ENCODE assay signal across 27 cellular contexts in genomic region chr13:113789167-113789566, GRCh38. TPM values are rescaled to one million over a fixed set of nuclear protein-coding genes. Genes with fewer than 3 reads are reported as not detected.
"Had no signal": no experiment of that assay in that cellular context is flagged by ENCODE, and none has a peak within 500 bp of the region (broad histone marks: within the 10 kb centered on the region; RNA-seq: fewer than 3 reads in every experiment).

No MANE protein-coding gene starts in this region.

- H3K4me3 ChIP-seq: adrenal gland, body of pancreas had no signal

- H3K27ac ChIP-seq: adrenal gland, body of pancreas had no signal

- H3K27ac Mint-ChIP-seq: activated CD4-positive, alpha-beta memory T cell treated with anti-CD3 and anti-CD28 coated beads, Interleukin-2, amount 10 ng/mL, durations not matched to agents 7 days and 5 days; activated CD4-positive, alpha-beta T cell treated with anti-CD3 and anti-CD28 coated beads for 36 hours; activated CD4-positive, alpha-beta T cell treated with anti-CD3 and anti-CD28 coated beads, Interleukin-2, amount 10 ng/mL, durations not matched to agents 7 days and 5 days; activated naive CD4-positive, alpha-beta T cell treated with anti-CD3 and anti-CD28 coated beads for 36 hours; activated naive CD4-positive, alpha-beta T cell treated with anti-CD3 and anti-CD28 coated beads, Interleukin-2, amount 50 U/mL, for 24 hours; activated naive CD8-positive, alpha-beta T cell treated with anti-CD3 and anti-CD28 coated beads for 36 hours; activated naive CD8-positive, alpha-beta T cell treated with anti-CD3 and anti-CD28 coated beads, Interleukin-2, amount 50 U/mL, for 24 hours; activated T-cell treated with anti-CD3 and anti-CD28 coated beads, Interleukin-2, amount 50 U/mL, for 24 hours; activated T-cell treated with anti-CD3 and anti-CD28 coated beads, Interleukin-2, amount 50 U/mL, for 72 hours; effector memory CD8-positive, alpha-beta T cell had no signal

- H3K4me3 Mint-ChIP-seq: activated CD4-positive, alpha-beta memory T cell treated with anti-CD3 and anti-CD28 coated beads, Interleukin-2, amount 10 ng/mL, durations not matched to agents 7 days and 5 days; activated CD4-positive, alpha-beta T cell treated with anti-CD3 and anti-CD28 coated beads for 36 hours; activated CD4-positive, alpha-beta T cell treated with anti-CD3 and anti-CD28 coated beads, Interleukin-2, amount 10 ng/mL, durations not matched to agents 7 days and 5 days; activated naive CD4-positive, alpha-beta T cell treated with anti-CD3 and anti-CD28 coated beads for 36 hours; activated naive CD4-positive, alpha-beta T cell treated with anti-CD3 and anti-CD28 coated beads, Interleukin-2, amount 50 U/mL, for 24 hours; activated naive CD8-positive, alpha-beta T cell treated with anti-CD3 and anti-CD28 coated beads for 36 hours; activated naive CD8-positive, alpha-beta T cell treated with anti-CD3 and anti-CD28 coated beads, Interleukin-2, amount 50 U/mL, for 24 hours; activated T-cell treated with anti-CD3 and anti-CD28 coated beads, Interleukin-2, amount 50 U/mL, for 24 hours; activated T-cell treated with anti-CD3 and anti-CD28 coated beads, Interleukin-2, amount 50 U/mL, for 72 hours; effector memory CD8-positive, alpha-beta T cell had no signal

- H3K4me1 Mint-ChIP-seq: activated CD4-positive, alpha-beta memory T cell treated with anti-CD3 and anti-CD28 coated beads, Interleukin-2, amount 10 ng/mL, durations not matched to agents 7 days and 5 days; activated CD4-positive, alpha-beta T cell treated with anti-CD3 and anti-CD28 coated beads, Interleukin-2, amount 10 ng/mL, durations not matched to agents 7 days and 5 days; activated naive CD4-positive, alpha-beta T cell treated with anti-CD3 and anti-CD28 coated beads, Interleukin-2, amount 50 U/mL, for 24 hours; activated naive CD8-positive, alpha-beta T cell treated with anti-CD3 and anti-CD28 coated beads for 36 hours had no signal

- ATAC-seq: activated CD4-positive, alpha-beta T cell treated with anti-CD3 and anti-CD28 coated beads for 36 hours; activated naive CD8-positive, alpha-beta T cell treated with anti-CD3 and anti-CD28 coated beads, Interleukin-2, amount 50 U/mL, for 24 hours; activated T-cell treated with anti-CD3 and anti-CD28 coated beads, Interleukin-2, amount 50 U/mL, for 72 hours; body of pancreas; effector memory CD8-positive, alpha-beta T cell had no signal

- FAIRE-seq: colon, endometrium, frontal cortex had no signal

- H3K27me3 ChIP-seq: adrenal gland, body of pancreas had no signal

- H3K9me3 ChIP-seq: adrenal gland, body of pancreas had no signal

- DNase-seq: activated CD4-positive, alpha-beta memory T cell treated with anti-CD3 and anti-CD28 coated beads, Interleukin-2, amount 10 ng/mL, durations not matched to agents 7 days and 5 days; activated CD4-positive, alpha-beta T cell treated with anti-CD3 and anti-CD28 coated beads for 36 hours; activated CD4-positive, alpha-beta T cell treated with anti-CD3 and anti-CD28 coated beads, Interleukin-2, amount 10 ng/mL, durations not matched to agents 7 days and 5 days; activated CD4-positive, alpha-beta T cell treated with anti-CD3 and anti-CD28 coated beads, Interleukin-2, amount 50 U/mL, for 4 hours; activated CD4-positive, CD25-positive, alpha-beta regulatory T cell; activated CD4-positive, CD25-positive, alpha-beta regulatory T cell treated with anti-CD3 and anti-CD28 coated beads, Interleukin-2, amount 50 U/mL, for 72 hours; activated CD8-positive, alpha-beta memory T cell treated with anti-CD3 and anti-CD28 coated beads, Interleukin-2, amount 50 U/mL, for 48 hours; activated naive CD4-positive, alpha-beta T cell treated with anti-CD3 and anti-CD28 coated beads for 36 hours; activated naive CD8-positive, alpha-beta T cell treated with anti-CD3 and anti-CD28 coated beads for 36 hours; activated naive CD8-positive, alpha-beta T cell treated with anti-CD3 and anti-CD28 coated beads, Interleukin-2, amount 50 U/mL, for 24 hours; activated T-cell treated with anti-CD3 and anti-CD28 coated beads for 4 hours; activated T-cell treated with anti-CD3 and anti-CD28 coated beads, Interleukin-2, amount 50 U/mL, for 24 hours; activated T-cell treated with anti-CD3 and anti-CD28 coated beads, Interleukin-2, amount 50 U/mL, for 72 hours; adrenal gland; amygdala; body of pancreas; caudate nucleus; cortex of kidney; dermis blood vessel endothelial cell; effector CD4-positive, alpha-beta T cell; effector memory CD8-positive, alpha-beta T cell; foreskin fibroblast; T-helper 2 cell had no signal

- H3K36me3 ChIP-seq: adrenal gland had no signal

- H3K4me1 ChIP-seq: adrenal gland, body of pancreas had no signal

- H3K9me3 Mint-ChIP-seq: activated CD4-positive, alpha-beta memory T cell treated with anti-CD3 and anti-CD28 coated beads, Interleukin-2, amount 10 ng/mL, durations not matched to agents 7 days and 5 days; activated CD4-positive, alpha-beta T cell treated with anti-CD3 and anti-CD28 coated beads, Interleukin-2, amount 10 ng/mL, durations not matched to agents 7 days and 5 days; activated naive CD4-positive, alpha-beta T cell treated with anti-CD3 and anti-CD28 coated beads for 36 hours; activated naive CD4-positive, alpha-beta T cell treated with anti-CD3 and anti-CD28 coated beads, Interleukin-2, amount 50 U/mL, for 24 hours; activated naive CD8-positive, alpha-beta T cell treated with anti-CD3 and anti-CD28 coated beads for 36 hours; activated naive CD8-positive, alpha-beta T cell treated with anti-CD3 and anti-CD28 coated beads, Interleukin-2, amount 50 U/mL, for 24 hours; activated T-cell treated with anti-CD3 and anti-CD28 coated beads, Interleukin-2, amount 50 U/mL, for 24 hours; activated T-cell treated with anti-CD3 and anti-CD28 coated beads, Interleukin-2, amount 50 U/mL, for 72 hours; effector memory CD8-positive, alpha-beta T cell had no signal

- H3K36me3 Mint-ChIP-seq: activated naive CD4-positive, alpha-beta T cell treated with anti-CD3 and anti-CD28 coated beads, Interleukin-2, amount 50 U/mL, for 24 hours; activated naive CD8-positive, alpha-beta T cell treated with anti-CD3 and anti-CD28 coated beads for 36 hours had no signal

RNA-seq across cellular contexts. Expression of gene TMEM255B, which starts 30.1 kb away (rescaled TPM):
- total RNA-seq: frontal cortex had no signal
